ENCODE assay signal across 21 cellular contexts in genomic region chr5:135008981-135009735, GRCh38. TPM values are rescaled to one million over a fixed set of nuclear protein-coding genes. Genes with fewer than 3 reads are reported as not detected.
DNase-seq lines count a peak whose midpoint lies in the region; ATAC-seq and TF ChIP-seq lines count a peak whose summit lies in the region.
"Had no signal": no experiment of that assay in that cellular context is flagged by ENCODE, and none has a peak within 500 bp of the region (broad histone marks: within the 10 kb centered on the region; RNA-seq: fewer than 3 reads in every experiment).

No MANE protein-coding gene starts in this region.

- H3K27ac ChIP-seq in trophoblast cell (ENCODE audit: low read depth, low read length): no peak overlapping the region
- H3K27ac ChIP-seq: colonic mucosa, hepatocyte, SK-N-MC, upper lobe of left lung had no signal

- no peak overlapping the region for H3K4me2 ChIP-seq in trophoblast cell (ENCODE audit: low read length)
- H3K4me2 ChIP-seq: hepatocyte had no signal

- no peaks in the 10 kb centered on the region for H3K4me1 Mint-ChIP-seq in WTC11
- H3K4me1 Mint-ChIP-seq in natural killer cell treated with Interleukin-12 subunit alpha and Interleukin-12 subunit beta and Interleukin-15 and Interleukin-18, amount 100 ng/mL, for 72 hours (ENCODE audit: low read depth in 2 of 2): no peaks in the 10 kb centered on the region

- H3K9ac ChIP-seq in trophoblast cell (ENCODE audit: low read length): no peak overlapping the region

- H4K8ac ChIP-seq in trophoblast cell (ENCODE audit: low read depth, low read length): no peak overlapping the region

- H2AFZ ChIP-seq in trophoblast cell (ENCODE audit: insufficient read depth, low read length, poor library complexity): no peak overlapping the region
- H2AFZ ChIP-seq: hepatocyte had no signal

- H3K36me3 ChIP-seq in trophoblast cell (ENCODE audit: control insufficient read depth in 1 of 2, insufficient read depth in 2 of 2, low read length in 2 of 2) (no peaks in the 10 kb centered on the region), BE2C (no peaks in the 10 kb centered on the region)
- H3K36me3 ChIP-seq: colonic mucosa, upper lobe of left lung had no signal

- no peaks in the 10 kb centered on the region; the same call in 1 of the 2 replicates for H3K27me3 Mint-ChIP-seq in WTC11 (ENCODE audit: low read depth)
- H3K27me3 Mint-ChIP-seq in natural killer cell treated with Interleukin-12 subunit alpha and Interleukin-12 subunit beta and Interleukin-15 and Interleukin-18, amount 100 ng/mL, for 72 hours: no peaks in the 10 kb centered on the region
- H3K27me3 Mint-ChIP-seq: activated naive CD8-positive, alpha-beta T cell had no signal

- no CpG with 5 or more reads among the region's 13 CpGs for WGBS in trophoblast cell (ENCODE audit: extremely low coverage, insufficient coverage, insufficient read length)

- H3K4me1 ChIP-seq in trophoblast cell (ENCODE audit: control insufficient read depth in 1 of 2, insufficient read depth in 2 of 2, low read length in 2 of 2) (no peaks in the 10 kb centered on the region), BE2C (no peaks in the 10 kb centered on the region)
- H3K4me1 ChIP-seq: colonic mucosa had no signal

- no peak overlapping the region for H3K4ac ChIP-seq in trophoblast cell (ENCODE audit: low read depth, low read length)

- no peak overlapping the region for H4K12ac ChIP-seq in trophoblast cell (ENCODE audit: low read depth, low read length)

- no peak overlapping the region for H3K4me3 Mint-ChIP-seq in WTC11
- H3K4me3 Mint-ChIP-seq in natural killer cell treated with Interleukin-12 subunit alpha and Interleukin-12 subunit beta and Interleukin-15 and Interleukin-18, amount 100 ng/mL, for 72 hours: no peak overlapping the region
- H3K4me3 Mint-ChIP-seq: activated naive CD8-positive, alpha-beta T cell; activated T-helper 1 cell treated with anti-CD3 and anti-CD28 coated beads, Interleukin-12 subunit alpha, Interleukin-12 subunit beta, Interleukin-2, Interleukin-4 antibody, amounts not matched to agents 30 ng/mL and 10 ng/mL and 1 ng/mL, durations not matched to agents 14 hours and 24 hours and 36 hours; naive B cell had no signal

- no peaks in the 10 kb centered on the region for H3K36me3 Mint-ChIP-seq in WTC11
- H3K36me3 Mint-ChIP-seq in natural killer cell treated with Interleukin-12 subunit alpha and Interleukin-12 subunit beta and Interleukin-15 and Interleukin-18, amount 100 ng/mL, for 72 hours: no peaks in the 10 kb centered on the region
- H3K36me3 Mint-ChIP-seq: naive B cell had no signal

- TF ChIP-seq CTCF in WTC11 (IDR thresholded peaks at IDR 0.05): no peak
- TF ChIP-seq CTCF in BE2C (IDR thresholded peaks at IDR 0.05; ENCODE audit: low read depth, low read length): no peak

- peak; percentile 13 for DNase-seq in NCI-H1105 treated with DMSO at 0.1 percent for 48 hours (lab: John Stamatoyannopoulos, UW)
- DNase-seq in NCI-H1105 (lab: John Stamatoyannopoulos, UW): no peak
- DNase-seq in NCI-H345 (lab: John Stamatoyannopoulos, UW): peak; percentile 65
- DNase-seq in WTC11 (ENCODE audit: low spot score): peak; percentile 9
- peak; percentile 60 to 76 for DNase-seq in trophoblast cell
- DNase-seq in natural killer cell treated with Interleukin-12 subunit alpha and Interleukin-12 subunit beta and Interleukin-15 and Interleukin-18, amount 100 ng/mL, for 72 hours (ENCODE audit: low spot score): no peak
- DNase-seq in BE2C: no peak
- DNase-seq: 8988T; colonic mucosa; mammary epithelial cell; naive B cell; NCI-H1694 treated with DMSO at 0.1 percent for 48 hours; stimulated activated CD4-positive, alpha-beta T cell treated with anti-CD3 and anti-CD28 coated beads, Interleukin-2, amount 100 ng/mL, for 24 hours had no signal

- no peak overlapping the region for H3K23ac ChIP-seq in trophoblast cell (ENCODE audit: low read length)

- no peak overlapping the region for H2BK120ac ChIP-seq in trophoblast cell (ENCODE audit: insufficient read depth, low read length, poor library complexity)

- H3K4me3 ChIP-seq in trophoblast cell (ENCODE audit: low read depth, low read length) (no peak overlapping the region), BE2C (ENCODE audit: low read depth, low read length) (no peak overlapping the region)
- H3K4me3 ChIP-seq: colonic mucosa, hepatocyte, SK-N-MC, upper lobe of left lung had no signal

- H3K79me1 ChIP-seq in trophoblast cell (ENCODE audit: low read length): no peaks in the 10 kb centered on the region

- no peaks in the 10 kb centered on the region for H3K9me3 ChIP-seq in trophoblast cell (ENCODE audit: insufficient read depth, low read depth, low read length)
- H3K9me3 ChIP-seq in BE2C: no peaks in the 10 kb centered on the region
- H3K9me3 ChIP-seq: colonic mucosa, upper lobe of left lung had no signal

- POLR2A ChIA-PET in WTC11 (lab: Charles Lee): no interaction called here

- H2BK5ac ChIP-seq in trophoblast cell (ENCODE audit: low read depth, low read length, poor library complexity): no peak overlapping the region

- CTCF ChIA-PET in WTC11 (lab: Charles Lee): interaction anchor here (1.3 kb wide), 1 partner anchor 182 kb away, joined by 3 read pairs; no protein-coding TSS in a partner anchor

- ATAC-seq in WTC11 (no peak), HG02870 (IDR thresholded peaks at IDR 0.05; ENCODE audit: unreplicated experiment) (no peak)
- ATAC-seq in natural killer cell treated with Interleukin-12 subunit alpha and Interleukin-12 subunit beta and Interleukin-15 and Interleukin-18, amount 100 ng/mL, for 72 hours: no peak
- ATAC-seq: HCT116, Panc1 had no signal

- H3K9me3 Mint-ChIP-seq in WTC11: peaks cover 3% of the 10 kb centered on the region; the same call in 1 of the 2 replicates
- H3K9me3 Mint-ChIP-seq in natural killer cell treated with Interleukin-12 subunit alpha and Interleukin-12 subunit beta and Interleukin-15 and Interleukin-18, amount 100 ng/mL, for 72 hours: no peaks in the 10 kb centered on the region
- H3K9me3 Mint-ChIP-seq: activated T-helper 1 cell treated with anti-CD3 and anti-CD28 coated beads, Interleukin-12 subunit alpha, Interleukin-12 subunit beta, Interleukin-2, Interleukin-4 antibody, amounts not matched to agents 30 ng/mL and 10 ng/mL and 1 ng/mL, durations not matched to agents 14 hours and 24 hours and 36 hours had no signal

- H3K27me3 ChIP-seq in trophoblast cell (ENCODE audit: insufficient read depth, low read length): no peaks in the 10 kb centered on the region
- no peaks in the 10 kb centered on the region for H3K27me3 ChIP-seq in BE2C
- H3K27me3 ChIP-seq: colonic mucosa, hepatocyte, upper lobe of left lung had no signal

- H2BK12ac ChIP-seq in trophoblast cell (ENCODE audit: low read length): no peak overlapping the region

- no peak overlapping the region for H3K18ac ChIP-seq in trophoblast cell (ENCODE audit: low read length)

- H3K27ac Mint-ChIP-seq in WTC11: no peak overlapping the region
- H3K27ac Mint-ChIP-seq in natural killer cell treated with Interleukin-12 subunit alpha and Interleukin-12 subunit beta and Interleukin-15 and Interleukin-18, amount 100 ng/mL, for 72 hours: no peak overlapping the region
- H3K27ac Mint-ChIP-seq: activated naive CD8-positive, alpha-beta T cell; activated T-helper 1 cell treated with anti-CD3 and anti-CD28 coated beads, Interleukin-12 subunit alpha, Interleukin-12 subunit beta, Interleukin-2, Interleukin-4 antibody, amounts not matched to agents 30 ng/mL and 10 ng/mL and 1 ng/mL, durations not matched to agents 14 hours and 24 hours and 36 hours had no signal

- no peak overlapping the region for H3K14ac ChIP-seq in trophoblast cell (ENCODE audit: low read length)

- no peak overlapping the region for H2AK5ac ChIP-seq in trophoblast cell (ENCODE audit: low read length)

- no peaks in the 10 kb centered on the region for H3K79me2 ChIP-seq in trophoblast cell (ENCODE audit: control insufficient read depth, insufficient read depth, low read length, poor library complexity)
- H3K79me2 ChIP-seq: hepatocyte had no signal

- no peak overlapping the region for H4K91ac ChIP-seq in trophoblast cell (ENCODE audit: low read depth, low read length)

TF ChIP-seq in WTC11, 78 proteins besides CTCF, POLR2A, EP300 and RAD21 (continues in another document):
- TF ChIP-seq AFF4 (CRISPR knock-in tag; IDR thresholded peaks at IDR 0.05; ENCODE audit: borderline replicate concordance) (no peak), ZNF138 (CRISPR knock-in tag; conservative IDR thresholded peaks at IDR 0.05) (no peak)

RNA-seq across cellular contexts. Expression of gene PITX1, which starts 24.9 kb away (rescaled TPM):
- 0.07 to 0.23 TPM (median 0.13 TPM) in 3 replicates for total RNA-seq in WTC11 (2021)
- polyA plus RNA-seq in trophoblast cell (2013): 22.0 and 23.6 TPM in 2 replicates
- total RNA-seq in natural killer cell treated with Interleukin-12 subunit alpha and Interleukin-12 subunit beta and Interleukin-15 and Interleukin-18, amount 100 ng/mL, for 72 hours: not detected
- 17.7 TPM for polyA plus RNA-seq in BE2C (2012; ENCODE audit: insufficient read depth, insufficient read length, low read depth)

RNA-seq across cellular contexts. Expression of gene CATSPER3, which starts 41.5 kb away (rescaled TPM):
- total RNA-seq in WTC11 (2021): 0.34 to 0.44 TPM (median 0.37 TPM) in 3 replicates
- polyA plus RNA-seq in trophoblast cell (2013): 0.07 and 0.11 TPM in 2 replicates
- under 1 TPM in 1 of 2 donors, not detected in 1; 0.52 TPM for total RNA-seq in natural killer cell treated with Interleukin-12 subunit alpha and Interleukin-12 subunit beta and Interleukin-15 and Interleukin-18, amount 100 ng/mL, for 72 hours
- 5.7 TPM for polyA plus RNA-seq in BE2C (2012; ENCODE audit: insufficient read depth, insufficient read length, low read depth)
- total RNA-seq: hepatocyte, mammary epithelial cell had no signal

Comparison
In these comparisons a context has a peak if more than half of its experiments do, and no peak if none do; other contexts are left out.
1. DNase-seq: peak in NCI-H1105 treated with DMSO at 0.1 percent for 48 hours (single experiment), NCI-H345 (single experiment), WTC11 (single experiment) and trophoblast cell (2 of 2); none in NCI-H1105 (single experiment), natural killer cell treated with Interleukin-12 subunit alpha and Interleukin-12 subunit beta and Interleukin-15 and Interleukin-18, amount 100 ng/mL, for 72 hours (single experiment) and BE2C (single experiment).